8 cellular contexts compared by ENCODE assay signal in the genomic region with DNA sequence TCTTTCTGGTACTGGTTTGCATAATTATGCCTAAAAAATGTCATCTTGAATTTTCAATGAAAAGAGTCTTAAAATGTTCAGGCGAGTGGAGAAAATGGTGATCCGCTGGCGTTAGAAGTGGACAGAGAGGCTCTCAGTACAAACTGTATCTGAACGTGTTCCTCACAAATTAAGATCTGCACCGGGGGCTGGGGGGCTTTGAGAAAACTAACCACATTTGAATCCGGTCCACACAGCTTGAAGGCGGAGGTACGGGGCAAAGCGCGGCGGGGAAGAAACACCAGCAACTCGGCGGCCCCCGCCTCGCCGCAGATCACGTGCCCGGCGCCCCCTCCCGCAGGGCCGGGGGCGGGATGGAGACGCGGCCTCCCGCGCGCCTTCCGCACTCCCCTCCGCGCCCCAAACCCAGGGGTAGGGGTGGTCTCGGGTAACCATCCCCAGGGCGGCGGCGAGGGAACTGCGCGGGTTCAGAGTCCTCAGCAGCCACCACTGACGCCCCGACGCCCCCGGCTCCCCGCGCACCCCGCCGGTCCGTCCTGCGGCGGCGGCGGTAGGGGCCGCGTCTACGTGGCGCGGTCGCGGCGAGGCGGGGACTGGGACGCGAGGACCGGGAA. TPM values are rescaled to one million over a fixed set of nuclear protein-coding genes. Genes with fewer than 3 reads are reported as not detected.
A peak's percentile ranks its signal among the peaks of the same experiment; 100 is the strongest.
DNase-seq lines count a peak whose midpoint lies in the region; ATAC-seq and TF ChIP-seq lines count a peak whose summit lies in the region.

No MANE protein-coding gene starts in this region.

- H3K4me1 ChIP-seq in HUES6 (ENCODE audit: control insufficient read depth, insufficient read depth, low read length), result peaks cover 9% of the 10 kb centered on the region; the same call in 1 of the 2 replicates
- H3K4me1 ChIP-seq in liver (ENCODE audit: control insufficient read depth in 4 of 4, insufficient read depth in 4 of 4, low read length in 3 of 4), result peaks cover 5 to 37% (median 16%) of the 10 kb centered on the region in 4 donors

- H3K36me3 ChIP-seq in HUES6 (ENCODE audit: control insufficient read depth, insufficient read depth, low read length) (peaks cover 11% of the 10 kb centered on the region; the same call in 1 of the 2 replicates), liver (ENCODE audit: control insufficient read depth in 4 of 4, insufficient read depth in 3 of 4, low read depth in 1 of 4, low read length in 3 of 4) (peaks cover 0 to 4% (median 0%) of the 10 kb centered on the region in 4 donors)

- H3K27ac Mint-ChIP-seq in chondrocyte (ENCODE audit: unreplicated experiment), result peak overlapping the region; percentile 96

- no peaks in the 10 kb centered on the region for H3K27me3 Mint-ChIP-seq in chondrocyte (ENCODE audit: low read depth)

- DNase-seq in AG20443 (ENCODE audit: low spot score), result peak; percentile 57
- DNase-seq in chondrocyte (ENCODE audit: low spot score), result no peak
- DNase-seq in stimulated activated CD8-positive, alpha-beta memory T cell treated with anti-CD3 and anti-CD28 coated beads, Interleukin-12 subunit alpha, Interleukin-12 subunit beta, amount 100 ng/mL, for 1 hour (ENCODE audit: low read depth), result peak; percentile 9
- no peak for DNase-seq in GOT3 (lab: John Stamatoyannopoulos, UW)

- under 1% methylated on average over 61 of the region's 61 CpGs for WGBS in liver

- H3K4me3 ChIP-seq in HUES6 (ENCODE audit: low read depth, low read length) (peak overlapping the region; percentile 72), liver (ENCODE audit: low read depth in 1 of 3, low read length in 3 of 3) (peak overlapping the region; percentile 38 to 97 (median 56))

- peaks cover 14% of the 10 kb centered on the region for H3K36me3 Mint-ChIP-seq in chondrocyte (ENCODE audit: low read depth)

- H3K27ac ChIP-seq in HUES6 (ENCODE audit: low read depth, low read length) (no peak overlapping the region; the same call in 1 of the 2 replicates), VCaP (peak overlapping the region; percentile 95), liver (ENCODE audit: low read depth in 1 of 2, low read length in 2 of 2) (peak overlapping the region; percentile 87 to 93)

- ATAC-seq in GM19351 (IDR thresholded peaks at IDR 0.05; ENCODE audit: unreplicated experiment), result peak; percentile 30

- peak overlapping the region; percentile 91 for H3K4me3 Mint-ChIP-seq in chondrocyte (ENCODE audit: unreplicated experiment)

- TF ChIP-seq RAD21 in liver (IDR thresholded peaks at IDR 0.05), result no peak

- H3K9ac ChIP-seq in HUES6 (ENCODE audit: low read length) (peak overlapping the region; percentile 80), liver (ENCODE audit: low read depth in 1 of 2, low read length in 2 of 2) (peak overlapping the region; percentile 55 to 77)

- H3K27me3 ChIP-seq in HUES6 (ENCODE audit: control insufficient read depth, insufficient read depth, low read length), result no peaks in the 10 kb centered on the region
- no peaks in the 10 kb centered on the region for H3K27me3 ChIP-seq in liver (ENCODE audit: control insufficient read depth in 4 of 4, insufficient read depth in 4 of 4, low read length in 3 of 4)

- H3K4me1 Mint-ChIP-seq in chondrocyte (ENCODE audit: low read depth), result peaks cover 73% of the 10 kb centered on the region

- no peaks in the 10 kb centered on the region for H3K9me3 Mint-ChIP-seq in chondrocyte (ENCODE audit: low read depth)

- H3K9me3 ChIP-seq in HUES6 (ENCODE audit: control insufficient read depth, insufficient read depth, low read depth, low read length) (no peaks in the 10 kb centered on the region), liver (ENCODE audit: control insufficient read depth in 4 of 4, low read length in 3 of 4) (no peaks in the 10 kb centered on the region)

- TF ChIP-seq CTCF in VCaP (conservative IDR thresholded peaks at IDR 0.05), result no peak
- TF ChIP-seq CTCF in chondrocyte (IDR thresholded peaks at IDR 0.05), result peak; percentile 4
- no peak for TF ChIP-seq CTCF in liver (IDR thresholded peaks at IDR 0.05; ENCODE audit: low read depth, low read length, missing input control)

TF ChIP-seq in liver, 16 proteins besides CTCF, POLR2A, EP300 and RAD21:
- TF ChIP-seq NR2F2 (IDR thresholded peaks at IDR 0.05) (no peak), EGR1 (IDR thresholded peaks at IDR 0.05; ENCODE audit: low read depth in 2 of 2) (no peak), FOXA2 (IDR thresholded peaks at IDR 0.05) (no peak), HNF4A (conservative IDR thresholded peaks at IDR 0.05) (no peak), JUND (IDR thresholded peaks at IDR 0.05) (no peak), TAF1 (conservative IDR thresholded peaks at IDR 0.05) (no peak), RXRA (IDR thresholded peaks at IDR 0.05) (no peak), HNF4G (IDR thresholded peaks at IDR 0.05) (no peak), SP1 (IDR thresholded peaks at IDR 0.05) (no peak), GABPA (IDR thresholded peaks at IDR 0.05 in 1 of 2, conservative IDR thresholded peaks at IDR 0.05 in 1 of 2) (no peak), FOXA1 (IDR thresholded peaks at IDR 0.05) (no peak), YY1 (IDR thresholded peaks at IDR 0.05) (no peak)
- TF ChIP-seq, protein P1, sequence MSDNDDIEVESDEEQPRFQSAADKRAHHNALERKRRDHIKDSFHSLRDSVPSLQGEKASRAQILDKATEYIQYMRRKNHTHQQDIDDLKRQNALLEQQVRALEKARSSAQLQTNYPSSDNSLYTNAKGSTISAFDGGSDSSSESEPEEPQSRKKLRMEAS (IDR thresholded peaks at IDR 0.05), result no peak
- TF ChIP-seq, protein P2, sequence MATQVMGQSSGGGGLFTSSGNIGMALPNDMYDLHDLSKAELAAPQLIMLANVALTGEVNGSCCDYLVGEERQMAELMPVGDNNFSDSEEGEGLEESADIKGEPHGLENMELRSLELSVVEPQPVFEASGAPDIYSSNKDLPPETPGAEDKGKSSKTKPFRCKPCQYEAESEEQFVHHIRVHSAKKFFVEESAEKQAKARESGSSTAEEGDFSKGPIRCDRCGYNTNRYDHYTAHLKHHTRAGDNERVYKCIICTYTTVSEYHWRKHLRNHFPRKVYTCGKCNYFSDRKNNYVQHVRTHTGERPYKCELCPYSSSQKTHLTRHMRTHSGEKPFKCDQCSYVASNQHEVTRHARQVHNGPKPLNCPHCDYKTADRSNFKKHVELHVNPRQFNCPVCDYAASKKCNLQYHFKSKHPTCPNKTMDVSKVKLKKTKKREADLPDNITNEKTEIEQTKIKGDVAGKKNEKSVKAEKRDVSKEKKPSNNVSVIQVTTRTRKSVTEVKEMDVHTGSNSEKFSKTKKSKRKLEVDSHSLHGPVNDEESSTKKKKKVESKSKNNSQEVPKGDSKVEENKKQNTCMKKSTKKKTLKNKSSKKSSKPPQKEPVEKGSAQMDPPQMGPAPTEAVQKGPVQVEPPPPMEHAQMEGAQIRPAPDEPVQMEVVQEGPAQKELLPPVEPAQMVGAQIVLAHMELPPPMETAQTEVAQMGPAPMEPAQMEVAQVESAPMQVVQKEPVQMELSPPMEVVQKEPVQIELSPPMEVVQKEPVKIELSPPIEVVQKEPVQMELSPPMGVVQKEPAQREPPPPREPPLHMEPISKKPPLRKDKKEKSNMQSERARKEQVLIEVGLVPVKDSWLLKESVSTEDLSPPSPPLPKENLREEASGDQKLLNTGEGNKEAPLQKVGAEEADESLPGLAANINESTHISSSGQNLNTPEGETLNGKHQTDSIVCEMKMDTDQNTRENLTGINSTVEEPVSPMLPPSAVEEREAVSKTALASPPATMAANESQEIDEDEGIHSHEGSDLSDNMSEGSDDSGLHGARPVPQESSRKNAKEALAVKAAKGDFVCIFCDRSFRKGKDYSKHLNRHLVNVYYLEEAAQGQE (IDR thresholded peaks at IDR 0.05), result no peak
- TF ChIP-seq, protein P3, sequence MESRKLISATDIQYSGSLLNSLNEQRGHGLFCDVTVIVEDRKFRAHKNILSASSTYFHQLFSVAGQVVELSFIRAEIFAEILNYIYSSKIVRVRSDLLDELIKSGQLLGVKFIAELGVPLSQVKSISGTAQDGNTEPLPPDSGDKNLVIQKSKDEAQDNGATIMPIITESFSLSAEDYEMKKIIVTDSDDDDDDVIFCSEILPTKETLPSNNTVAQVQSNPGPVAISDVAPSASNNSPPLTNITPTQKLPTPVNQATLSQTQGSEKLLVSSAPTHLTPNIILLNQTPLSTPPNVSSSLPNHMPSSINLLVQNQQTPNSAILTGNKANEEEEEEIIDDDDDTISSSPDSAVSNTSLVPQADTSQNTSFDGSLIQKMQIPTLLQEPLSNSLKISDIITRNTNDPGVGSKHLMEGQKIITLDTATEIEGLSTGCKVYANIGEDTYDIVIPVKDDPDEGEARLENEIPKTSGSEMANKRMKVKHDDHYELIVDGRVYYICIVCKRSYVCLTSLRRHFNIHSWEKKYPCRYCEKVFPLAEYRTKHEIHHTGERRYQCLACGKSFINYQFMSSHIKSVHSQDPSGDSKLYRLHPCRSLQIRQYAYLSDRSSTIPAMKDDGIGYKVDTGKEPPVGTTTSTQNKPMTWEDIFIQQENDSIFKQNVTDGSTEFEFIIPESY (IDR thresholded peaks at IDR 0.05), result no peak
- TF ChIP-seq, protein P4, sequence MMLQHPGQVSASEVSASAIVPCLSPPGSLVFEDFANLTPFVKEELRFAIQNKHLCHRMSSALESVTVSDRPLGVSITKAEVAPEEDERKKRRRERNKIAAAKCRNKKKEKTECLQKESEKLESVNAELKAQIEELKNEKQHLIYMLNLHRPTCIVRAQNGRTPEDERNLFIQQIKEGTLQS (IDR thresholded peaks at IDR 0.05), result no peak

RNA-seq across cellular contexts. Expression of a gene that starts 0.5 kb away (rescaled TPM):
- total RNA-seq in chondrocyte, result 30.3 to 38.7 TPM (median 38.6 TPM) in 3 replicates
- total RNA-seq in liver, result 100 to 1,000 TPM; 142 to 284 TPM
- 10 to 100 TPM; 58.6 to 63.3 TPM for polyA plus RNA-seq in liver

Comparison
In these comparisons a context has a peak if more than half of its experiments do, and no peak if none do; other contexts are left out.
1. DNase-seq: peak in AG20443 (single experiment) and stimulated activated CD8-positive, alpha-beta memory T cell treated with anti-CD3 and anti-CD28 coated beads, Interleukin-12 subunit alpha, Interleukin-12 subunit beta, amount 100 ng/mL, for 1 hour (single experiment); none in chondrocyte (single experiment) and GOT3 (single experiment).